In the genomic region with DNA sequence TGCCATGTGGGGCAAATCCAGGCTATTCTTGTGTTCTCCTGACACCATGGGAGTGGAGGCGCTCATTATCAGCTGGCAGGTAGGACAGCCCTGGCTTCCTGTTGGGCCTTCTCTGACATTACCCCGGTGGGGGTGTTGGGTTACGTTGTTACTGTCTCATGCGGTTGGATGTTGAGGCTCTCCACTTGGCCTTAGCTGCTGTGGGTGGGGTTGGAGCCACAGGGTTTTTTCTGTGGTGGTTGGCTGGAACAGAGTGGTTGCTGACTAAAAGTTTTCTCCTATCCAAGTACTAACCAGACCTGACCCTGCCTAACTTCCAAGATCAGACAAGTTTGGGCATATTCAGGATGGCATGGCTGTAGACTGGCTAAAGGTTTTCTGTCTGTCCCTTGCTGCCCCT, we compare ENCODE assay signal across 12 cellular contexts. TPM values are rescaled to one million over a fixed set of nuclear protein-coding genes. Genes with fewer than 3 reads are reported as not detected.
DNase-seq lines count a peak whose midpoint lies in the region; ATAC-seq, FAIRE-seq and TF ChIP-seq lines count a peak whose summit lies in the region.
"Had no signal": no experiment of that assay in that cellular context is flagged by ENCODE, and none has a peak within 500 bp of the region (broad histone marks: within the 10 kb centered on the region; RNA-seq: fewer than 3 reads in every experiment).

No MANE protein-coding gene starts in this region.

- H4K8ac ChIP-seq in trophoblast cell (ENCODE audit: low read depth, low read length), result no peak overlapping the region

- no peaks in the 10 kb centered on the region for H3K79me1 ChIP-seq in trophoblast cell (ENCODE audit: low read length)

- no peak overlapping the region for H3K4ac ChIP-seq in trophoblast cell (ENCODE audit: low read depth, low read length)

- peaks cover 16 to 35% of the 10 kb centered on the region in 2 donors for H3K36me3 Mint-ChIP-seq in activated T-cell treated with anti-CD3 and anti-CD28 coated beads, Interleukin-2, amount 50 U/mL, for 72 hours (ENCODE audit: insufficient read depth in 2 of 2)
- H3K36me3 Mint-ChIP-seq in central memory CD8-positive, alpha-beta T cell (ENCODE audit: insufficient read depth), result peaks cover 56% of the 10 kb centered on the region

- no peaks in the 10 kb centered on the region for H3K4me1 Mint-ChIP-seq in activated T-cell treated with anti-CD3 and anti-CD28 coated beads, Interleukin-2, amount 50 U/mL, for 72 hours (ENCODE audit: low read depth)
- H3K4me1 Mint-ChIP-seq in central memory CD8-positive, alpha-beta T cell, result peaks cover 18% of the 10 kb centered on the region

- dilution Hi-C loops in keratinocyte (cut with MboI; ENCODE audit: extremely low pct_ligation_motif_present, low sequenced_read_pairs), result no loop called here

- DNase-seq in activated T-cell treated with anti-CD3 and anti-CD28 coated beads, Interleukin-2, amount 50 U/mL, for 72 hours, result peak in 1 of 2 donors; percentile 13
- no peak for DNase-seq in activated T-cell treated with anti-CD3 and anti-CD28 coated beads for 4 hours
- no peak for DNase-seq in central memory CD8-positive, alpha-beta T cell (ENCODE audit: low spot score in 2 of 2)
- peak; percentile 56 for DNase-seq in keratinocyte (ENCODE audit: low read depth, low spot score)
- peak in 1 of 2 donors; percentile 34 for DNase-seq in tibial nerve (ENCODE audit: low spot score in 2 of 2)
- DNase-seq in trophoblast cell, result no peak
- no peak for DNase-seq in GM12891 (ENCODE audit: insufficient read length, low spot score)
- no peak for DNase-seq in NCI-H748 treated with DMSO at 0.1 percent for 48 hours (lab: John Stamatoyannopoulos, UW)
- DNase-seq: dermis blood vessel endothelial cell, islet precursor cell, NCI-H1048, T1000 had no signal

- H2AFZ ChIP-seq in keratinocyte (ENCODE audit: control insufficient read depth, low read length) (no peak overlapping the region), trophoblast cell (ENCODE audit: insufficient read depth, low read length, poor library complexity) (no peak overlapping the region)

- H3K36me3 ChIP-seq in keratinocyte (ENCODE audit: control insufficient read depth in 2 of 2, extremely low read depth in 1 of 2, insufficient read depth in 2 of 2, low read length in 2 of 2) (peaks cover 11 to 13% of the 10 kb centered on the region in 2 experiments), tibial nerve (peaks cover 0 to 59% (median 11%) of the 10 kb centered on the region in 3 donors), trophoblast cell (ENCODE audit: control insufficient read depth in 1 of 2, insufficient read depth in 2 of 2, low read length in 2 of 2) (peaks cover 19 to 36% of the 10 kb centered on the region in 2 experiments)

- no peaks in the 10 kb centered on the region for H3K9me3 ChIP-seq in keratinocyte (ENCODE audit: control insufficient read depth, low read depth, low read length)
- no peaks in the 10 kb centered on the region for H3K9me3 ChIP-seq in tibial nerve
- peaks cover 10% of the 10 kb centered on the region for H3K9me3 ChIP-seq in trophoblast cell (ENCODE audit: insufficient read depth, low read depth, low read length)

- TF ChIP-seq POLR2A in tibial nerve (IDR thresholded peaks at IDR 0.05) (no peak), GM12891 (IDR thresholded peaks at IDR 0.05; ENCODE audit: low read depth, low read length) (no peak)

- H2AK5ac ChIP-seq in trophoblast cell (ENCODE audit: low read length), result no peak overlapping the region

- H3K27ac ChIP-seq in keratinocyte (ENCODE audit: control insufficient read depth, insufficient read depth, low read length) (no peak overlapping the region), tibial nerve (peak overlapping the region in 3 of 4 donors; percentile 50 to 74 (median 61)), trophoblast cell (ENCODE audit: low read depth, low read length) (no peak overlapping the region)

- H3K23ac ChIP-seq in trophoblast cell (ENCODE audit: low read length), result no peak overlapping the region

- H4K91ac ChIP-seq in trophoblast cell (ENCODE audit: low read depth, low read length), result no peak overlapping the region

- TF ChIP-seq CTCF in keratinocyte (optimal IDR thresholded peaks at IDR 0.05 in 1 of 3, IDR thresholded peaks at IDR 0.05 in 1 of 3, conservative IDR thresholded peaks at IDR 0.05 in 1 of 3; ENCODE audit: extremely low read depth in 1 of 3, insufficient read depth in 2 of 3, low read length in 3 of 3) (no peak), tibial nerve (IDR thresholded peaks at IDR 0.05) (no peak)

- H3K9ac ChIP-seq in keratinocyte (ENCODE audit: control insufficient read depth, extremely low read depth, insufficient read depth, low read length) (no peak overlapping the region), trophoblast cell (ENCODE audit: low read length) (no peak overlapping the region)

- H3K79me2 ChIP-seq in keratinocyte (ENCODE audit: control insufficient read depth, insufficient read depth, low read length), result no peaks in the 10 kb centered on the region
- H3K79me2 ChIP-seq in trophoblast cell (ENCODE audit: control insufficient read depth, insufficient read depth, low read length, poor library complexity), result no peaks in the 10 kb centered on the region

- no peak overlapping the region for H3K14ac ChIP-seq in trophoblast cell (ENCODE audit: low read length)

- H3K9me3 Mint-ChIP-seq in activated T-cell treated with anti-CD3 and anti-CD28 coated beads, Interleukin-2, amount 50 U/mL, for 72 hours, result peaks cover 0 to 2% of the 10 kb centered on the region in 2 donors
- H3K9me3 Mint-ChIP-seq in central memory CD8-positive, alpha-beta T cell, result no peaks in the 10 kb centered on the region

- H3K4me1 ChIP-seq in keratinocyte (ENCODE audit: control insufficient read depth, extremely low read depth, insufficient read depth, low read length) (peaks cover 15% of the 10 kb centered on the region), tibial nerve (peaks cover 0 to 14% (median 0%) of the 10 kb centered on the region in 4 donors), trophoblast cell (ENCODE audit: control insufficient read depth in 1 of 2, insufficient read depth in 2 of 2, low read length in 2 of 2) (no peaks in the 10 kb centered on the region)

- no peak overlapping the region for H3K4me3 Mint-ChIP-seq in activated T-cell treated with anti-CD3 and anti-CD28 coated beads, Interleukin-2, amount 50 U/mL, for 72 hours
- H3K4me3 Mint-ChIP-seq in central memory CD8-positive, alpha-beta T cell, result no peak overlapping the region

- peak in 1 of 2 donors; percentile 57 for ATAC-seq in activated T-cell treated with anti-CD3 and anti-CD28 coated beads, Interleukin-2, amount 50 U/mL, for 72 hours (replicated peaks in 1 of 2)
- ATAC-seq in central memory CD8-positive, alpha-beta T cell (replicated peaks; ENCODE audit: extremely low read depth, poor library complexity, severe bottlenecking), result peak; percentile 32

- H3K4me3 ChIP-seq in keratinocyte (ENCODE audit: control insufficient read depth in 2 of 3, extremely low read depth in 1 of 3, insufficient read depth in 2 of 3, low read depth in 1 of 3, low read length in 3 of 3) (no peak overlapping the region), tibial nerve (no peak overlapping the region), trophoblast cell (ENCODE audit: low read depth, low read length) (no peak overlapping the region)

- peak overlapping the region; percentile 15 for H3K27ac Mint-ChIP-seq in activated T-cell treated with anti-CD3 and anti-CD28 coated beads, Interleukin-2, amount 50 U/mL, for 72 hours
- no peak overlapping the region for H3K27ac Mint-ChIP-seq in central memory CD8-positive, alpha-beta T cell (ENCODE audit: low read depth)

- FAIRE-seq in keratinocyte (lab: Jason Lieb, UNC), result no peak
- no peak for FAIRE-seq in GM12891 (lab: Jason Lieb, UNC)

- WGBS in tibial nerve, 2 donors, result 77 to 92% methylated on average over 4 of the region's 4 CpGs
- WGBS in trophoblast cell (ENCODE audit: extremely low coverage, insufficient coverage, insufficient read length), result no CpG with 5 or more reads among the region's 4 CpGs

- no peak overlapping the region for H2BK120ac ChIP-seq in trophoblast cell (ENCODE audit: insufficient read depth, low read length, poor library complexity)

- H3K18ac ChIP-seq in trophoblast cell (ENCODE audit: low read length), result no peak overlapping the region

- H3K27me3 ChIP-seq in keratinocyte (ENCODE audit: control insufficient read depth, extremely low read depth, insufficient read depth, low read length), result no peaks in the 10 kb centered on the region
- no peaks in the 10 kb centered on the region for H3K27me3 ChIP-seq in tibial nerve
- H3K27me3 ChIP-seq in trophoblast cell (ENCODE audit: insufficient read depth, low read length), result no peaks in the 10 kb centered on the region

- no peaks in the 10 kb centered on the region for H4K20me1 ChIP-seq in keratinocyte (ENCODE audit: control insufficient read depth, extremely low read depth, insufficient read depth, low read length)

- peak overlapping the region; percentile 4 for H3K4me2 ChIP-seq in keratinocyte (ENCODE audit: control insufficient read depth, extremely low read depth, insufficient read depth, low read depth, low read length)
- H3K4me2 ChIP-seq in trophoblast cell (ENCODE audit: low read length), result no peak overlapping the region

- no peaks in the 10 kb centered on the region for H3K27me3 Mint-ChIP-seq in activated T-cell treated with anti-CD3 and anti-CD28 coated beads, Interleukin-2, amount 50 U/mL, for 72 hours (ENCODE audit: low read depth)
- H3K27me3 Mint-ChIP-seq in central memory CD8-positive, alpha-beta T cell, result no peaks in the 10 kb centered on the region

- no peak for TF ChIP-seq EP300 in tibial nerve (IDR thresholded peaks at IDR 0.05)

- no peak overlapping the region for H2BK12ac ChIP-seq in trophoblast cell (ENCODE audit: low read length)

- no peak overlapping the region for H2BK5ac ChIP-seq in trophoblast cell (ENCODE audit: low read depth, low read length, poor library complexity)

- no peak overlapping the region for H4K12ac ChIP-seq in trophoblast cell (ENCODE audit: low read depth, low read length)

- H3K9me1 ChIP-seq in keratinocyte (ENCODE audit: control insufficient read depth, extremely low read depth, insufficient read depth, low read length), result no peaks in the 10 kb centered on the region

RNA-seq across cellular contexts. Expression of gene RIPK1, which starts 20.2 kb away (rescaled TPM):
- 10 to 100 TPM; 21.9 to 23.6 TPM for total RNA-seq in activated T-cell treated with anti-CD3 and anti-CD28 coated beads, Interleukin-2, amount 50 U/mL, for 72 hours
- polyA plus RNA-seq in keratinocyte, result 13.2 to 19.6 TPM (median 13.8 TPM) in 3 replicates
- polyA plus RNA-seq in keratinocyte (2011; ENCODE audit: low read depth), result 19.5 TPM
- polyA plus RNA-seq in keratinocyte (2011; cell fraction: cytosol; rRNA removed), result 11.7 and 14.0 TPM in 2 replicates
- polyA plus RNA-seq in keratinocyte (2011; cell fraction: nucleus; rRNA removed), result 27.1 and 27.3 TPM in 2 replicates
- 13.0 and 16.3 TPM in 2 replicates for polyA plus RNA-seq in keratinocyte (2012; ENCODE audit: low replicate concordance)
- polyA minus RNA-seq in keratinocyte, result 10.9 to 15.4 TPM (median 12.8 TPM) in 3 replicates
- 9.2 TPM for polyA minus RNA-seq in keratinocyte (2011; cell fraction: cytosol; rRNA and poly(A)+ RNA removed)
- polyA minus RNA-seq in keratinocyte (2011; cell fraction: nucleus; rRNA and poly(A)+ RNA removed), result 11.9 and 23.2 TPM in 2 replicates
- 10 to 100 TPM; 20.1 to 22.6 (median 21.2) TPM for total RNA-seq in tibial nerve
- 14.0 and 14.2 TPM in 2 replicates for polyA plus RNA-seq in trophoblast cell (2013)
- 3.0 TPM for polyA plus RNA-seq in GM12891 (2012; ENCODE audit: low read depth, missing spikeins)

RNA-seq across cellular contexts. Expression of gene BPHL, which starts 30.1 kb away (rescaled TPM):
- total RNA-seq in activated T-cell treated with anti-CD3 and anti-CD28 coated beads, Interleukin-2, amount 50 U/mL, for 72 hours, result 10 to 100 TPM; 12.5 to 14.8 TPM
- 17.5 to 21.9 TPM (median 21.8 TPM) in 3 replicates for polyA plus RNA-seq in keratinocyte
- polyA plus RNA-seq in keratinocyte (2011; ENCODE audit: low read depth), result 5.5 TPM
- polyA plus RNA-seq in keratinocyte (2011; cell fraction: cytosol; rRNA removed), result 16.4 and 16.6 TPM in 2 replicates
- 19.8 and 21.9 TPM in 2 replicates for polyA plus RNA-seq in keratinocyte (2011; cell fraction: nucleus; rRNA removed)
- polyA plus RNA-seq in keratinocyte (2012; ENCODE audit: low replicate concordance), result 11.2 and 12.7 TPM in 2 replicates
- 4.8 to 13.6 TPM (median 10.8 TPM) in 3 replicates for polyA minus RNA-seq in keratinocyte
- polyA minus RNA-seq in keratinocyte (2011; cell fraction: cytosol; rRNA and poly(A)+ RNA removed), result 9.0 TPM
- 4.0 and 6.4 TPM in 2 replicates for polyA minus RNA-seq in keratinocyte (2011; cell fraction: nucleus; rRNA and poly(A)+ RNA removed)
- total RNA-seq in tibial nerve, result 10 to 100 TPM in 3 of 4 donors, 1 to 10 TPM in 1; 6.7 to 21.6 (median 12.6) TPM
- polyA plus RNA-seq in trophoblast cell (2013), result 21.0 and 22.0 TPM in 2 replicates
- polyA plus RNA-seq in GM12891 (2012; ENCODE audit: low read depth, missing spikeins), result 9.3 TPM

Comparison
In these comparisons a context has a peak if more than half of its experiments do, and no peak if none do; other contexts are left out.
1. H3K27ac ChIP-seq: peak in tibial nerve (3 of 4); none in keratinocyte (single experiment) and trophoblast cell (single experiment).